In the genomic region with DNA sequence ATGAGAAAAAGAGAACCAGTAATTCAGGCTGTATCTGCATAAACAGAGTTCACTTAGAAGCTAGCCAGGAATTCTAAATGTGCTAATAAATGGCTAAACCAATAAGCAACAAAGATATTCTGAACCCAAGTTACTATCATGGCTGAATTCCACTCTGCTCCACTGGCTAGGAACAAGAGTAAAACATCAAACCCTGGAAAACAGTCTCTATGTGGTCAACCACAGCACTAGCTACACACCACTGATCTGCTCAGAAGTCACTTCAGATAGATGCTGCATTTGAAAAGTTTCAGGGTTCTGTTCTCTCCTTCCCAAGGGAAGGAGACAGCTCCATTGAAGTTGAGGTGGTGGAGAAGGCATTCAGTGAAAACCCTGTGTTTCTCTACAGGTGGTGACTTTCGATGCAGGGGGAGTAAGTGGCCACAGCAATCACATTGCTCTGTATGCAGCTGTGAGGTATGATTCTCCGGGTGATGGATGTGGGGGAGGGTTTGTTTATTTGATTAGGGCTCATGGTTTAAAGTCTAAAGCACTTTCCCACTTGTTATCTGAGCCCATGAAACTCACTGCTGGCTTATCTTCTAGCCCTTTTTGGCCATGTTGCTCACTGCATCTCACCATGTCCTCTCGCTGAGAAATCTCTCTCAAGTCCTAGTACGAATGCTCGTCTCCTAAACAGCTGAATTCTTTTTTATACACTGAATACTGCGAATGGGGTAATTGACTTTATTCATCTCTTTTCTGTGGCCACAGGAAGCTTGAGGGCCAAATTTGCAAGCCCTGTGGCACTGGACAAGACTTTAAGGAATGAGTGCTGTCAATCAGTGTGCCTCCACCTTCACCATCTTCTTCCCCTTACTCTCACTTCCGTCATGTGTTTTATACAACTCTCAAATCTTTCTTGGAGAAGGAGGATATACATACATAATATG, we compare ENCODE assay signal across 16 cellular contexts. TPM values are rescaled to one million over a fixed set of nuclear protein-coding genes. Genes with fewer than 3 reads are reported as not detected.
DNase-seq lines count a peak whose midpoint lies in the region; TF ChIP-seq lines count a peak whose summit lies in the region.
"Had no signal": no experiment of that assay in that cellular context is flagged by ENCODE, and none has a peak within 500 bp of the region (broad histone marks: within the 10 kb centered on the region; RNA-seq: fewer than 3 reads in every experiment).

No MANE protein-coding gene starts in this region.

- BruUV-seq in Caco-2 (replicated peaks; lab: Mats Ljungman, UMichigan), result no TSS peak

- no peaks in the 10 kb centered on the region for H3K27me3 Mint-ChIP-seq in Caco-2 (ENCODE audit: insufficient read depth, unreplicated experiment)
- no peaks in the 10 kb centered on the region for H3K27me3 Mint-ChIP-seq in T-helper 2 cell treated with Interferon-gamma antibody and Interleukin-4, amounts not matched to agents 5 μg/mL and 100 μg/mL, for 36 hours (ENCODE audit: low read depth)
- H3K27me3 Mint-ChIP-seq: activated naive CD8-positive, alpha-beta T cell had no signal

- CTCF ChIA-PET in Caco-2 (lab: Charles Lee), result no interaction called here

- in situ Hi-C loops in GM13976 (cut with MboI; ENCODE audit: low sequenced_read_pairs, unreplicated experiment), result no loop called here

- no peak overlapping the region for H3K4me3 Mint-ChIP-seq in Caco-2 (ENCODE audit: unreplicated experiment)
- no peak overlapping the region for H3K4me3 Mint-ChIP-seq in T-helper 2 cell treated with Interferon-gamma antibody and Interleukin-4, amounts not matched to agents 5 μg/mL and 100 μg/mL, for 36 hours
- H3K4me3 Mint-ChIP-seq: activated naive CD8-positive, alpha-beta T cell; mesothelial cell of epicardium had no signal

- H3K27me3 ChIP-seq in Caco-2 (replicated peaks; ENCODE audit: control insufficient read depth, insufficient read depth, low read length), result no peaks in the 10 kb centered on the region

- DNase-seq in Caco-2, result peak; percentile 56 to 65
- DNase-seq in OCI-M1 (lab: John Stamatoyannopoulos, UW), result peak; percentile 81
- DNase-seq in erythroblast (lab: John Stamatoyannopoulos, UW), result peak; percentile 26 to 48
- peak; percentile 97 for DNase-seq in renal cortical epithelial cell (ENCODE audit: low read depth)
- no peak for DNase-seq in COR-L47 (lab: John Stamatoyannopoulos, UW)
- DNase-seq in GM13976 (ENCODE audit: low spot score), result no peak
- DNase-seq in T-helper 2 cell treated with Interferon-gamma antibody and Interleukin-4, amounts not matched to agents 5 μg/mL and 100 μg/mL, for 36 hours (ENCODE audit: low spot score), result no peak
- DNase-seq: activated CD4-positive, alpha-beta T cell treated with anti-CD3 and anti-CD28 coated beads for 1 hour; activated T-cell treated with anti-CD3 and anti-CD28 coated beads for 4 hours; Calu3; caudate nucleus; NCI-H1436 treated with DMSO at 0.1 percent for 48 hours; NCI-H526; stimulated activated naive CD4-positive, alpha-beta T cell treated with Interleukin-2 at 50 U/mL for 16 hours had no signal

- H3K4me1 ChIP-seq in Caco-2, result peaks cover 16% of the 10 kb centered on the region

- no peaks in the 10 kb centered on the region for H3K4me1 Mint-ChIP-seq in Caco-2 (ENCODE audit: low read depth, unreplicated experiment)
- H3K4me1 Mint-ChIP-seq in T-helper 2 cell treated with Interferon-gamma antibody and Interleukin-4, amounts not matched to agents 5 μg/mL and 100 μg/mL, for 36 hours (ENCODE audit: low read depth), result peaks cover 4% of the 10 kb centered on the region
- H3K4me1 Mint-ChIP-seq: mesothelial cell of epicardium had no signal

- H3K9me3 Mint-ChIP-seq in Caco-2 (ENCODE audit: unreplicated experiment), result no peaks in the 10 kb centered on the region
- H3K9me3 Mint-ChIP-seq in T-helper 2 cell treated with Interferon-gamma antibody and Interleukin-4, amounts not matched to agents 5 μg/mL and 100 μg/mL, for 36 hours, result no peaks in the 10 kb centered on the region
- H3K9me3 Mint-ChIP-seq: mesothelial cell of epicardium had no signal

- POLR2A ChIA-PET in Caco-2 (lab: Charles Lee), result interaction anchor here (0.5 to 1.0 kb wide), 2 partner anchors 21 to 39 kb away, joined by 3 to 10 read pairs; a partner anchor contains a TSS

- intact Hi-C loops in Caco-2 (cut with micrococcal nuclease; ENCODE audit: unreplicated experiment), result no loop called here

- H3K27ac Mint-ChIP-seq in Caco-2 (ENCODE audit: unreplicated experiment), result peak overlapping the region; percentile 48
- H3K27ac Mint-ChIP-seq in T-helper 2 cell treated with Interferon-gamma antibody and Interleukin-4, amounts not matched to agents 5 μg/mL and 100 μg/mL, for 36 hours, result no peak overlapping the region
- H3K27ac Mint-ChIP-seq: activated naive CD8-positive, alpha-beta T cell; mesothelial cell of epicardium had no signal

- no peak overlapping the region for H3K4me3 ChIP-seq in Caco-2 (ENCODE audit: low read depth, low read length)

- TF ChIP-seq CTCF in Caco-2 (IDR thresholded peaks at IDR 0.05; ENCODE audit: insufficient read depth in 1 of 2, low read depth in 1 of 2, low read length in 1 of 2, severe bottlenecking in 1 of 2, unreplicated experiment in 1 of 2) (no peak), GM13976 (IDR thresholded peaks at IDR 0.05; ENCODE audit: borderline replicate concordance, control extremely low read depth, extremely low read depth, insufficient read depth, missing control alignments) (no peak)

- peaks cover 13% of the 10 kb centered on the region for H3K36me3 Mint-ChIP-seq in Caco-2 (ENCODE audit: insufficient read depth, unreplicated experiment)
- H3K36me3 Mint-ChIP-seq in T-helper 2 cell treated with Interferon-gamma antibody and Interleukin-4, amounts not matched to agents 5 μg/mL and 100 μg/mL, for 36 hours (ENCODE audit: low read depth), result peaks cover 9% of the 10 kb centered on the region

- no peaks in the 10 kb centered on the region for H3K9me3 ChIP-seq in Caco-2

- no peaks in the 10 kb centered on the region for H3K36me3 ChIP-seq in Caco-2 (ENCODE audit: control insufficient read depth, insufficient read depth, low read length)

- TF ChIP-seq POLR2A in erythroblast (IDR thresholded peaks at IDR 0.05; ENCODE audit: low read length), result no peak

RNA-seq across cellular contexts. Expression of a gene that starts 39.8 kb away (rescaled TPM):
- total RNA-seq in Caco-2 (2022), result 92.8 and 103 TPM in 2 replicates
- 2.6 and 19.3 TPM in 2 replicates for total RNA-seq in renal cortical epithelial cell

Comparison
In these comparisons a context has a peak if more than half of its experiments do, and no peak if none do; other contexts are left out.
1. DNase-seq: peak in Caco-2 (2 of 2), OCI-M1 (single experiment), erythroblast (2 of 2) and renal cortical epithelial cell (single experiment); none in COR-L47 (single experiment), GM13976 (single experiment) and T-helper 2 cell treated with Interferon-gamma antibody and Interleukin-4, amounts not matched to agents 5 μg/mL and 100 μg/mL, for 36 hours (single experiment).